Comparison of ENCODE assay signal across 25 cellular contexts in the genomic region with DNA sequence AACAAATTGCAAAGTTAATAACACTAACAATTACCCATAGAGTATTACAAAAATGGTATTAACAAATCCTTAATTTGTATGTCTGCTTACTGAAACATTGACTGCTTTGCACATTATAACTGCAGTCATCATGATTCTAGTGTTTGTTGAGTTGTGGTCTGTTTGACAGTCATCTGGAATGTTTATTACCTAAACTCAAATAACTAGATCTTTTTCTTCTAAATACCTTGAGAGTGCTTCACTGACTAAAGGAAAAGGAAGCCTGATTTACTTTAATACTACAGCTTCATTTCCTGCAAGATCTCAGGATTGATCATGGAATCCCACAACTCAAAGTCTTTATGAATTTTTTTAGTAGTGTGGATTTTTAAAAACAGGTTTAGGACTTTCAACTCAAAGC.
A peak's percentile ranks its signal among the peaks of the same experiment; 100 is the strongest.
DNase-seq lines count a peak whose midpoint lies in the region; FAIRE-seq and TF ChIP-seq lines count a peak whose summit lies in the region.
"Had no signal": no experiment of that assay in that cellular context is flagged by ENCODE, and none has a peak within 500 bp of the region (broad histone marks: within the 10 kb centered on the region; RNA-seq: fewer than 3 reads in every experiment).

No MANE protein-coding gene starts in this region.

- H3K27ac ChIP-seq in endothelial cell of umbilical vein (ENCODE audit: insufficient read depth, low read depth, low read length), result no peak overlapping the region
- peak overlapping the region; percentile 42 for H3K27ac ChIP-seq in mesodermal cell (ENCODE audit: low read depth, low read length, severe bottlenecking)
- H3K27ac ChIP-seq in H9 (ENCODE audit: insufficient read length, low read depth, low read length), result no peak overlapping the region
- H3K27ac ChIP-seq: esophagus squamous epithelium, parathyroid adenoma, SJSA1 had no signal

- H2BK12ac ChIP-seq in H9 (ENCODE audit: insufficient read length, low read depth, low read length), result no peak overlapping the region

- no peak overlapping the region for H3K9ac ChIP-seq in endothelial cell of umbilical vein (replicated peaks; ENCODE audit: extremely low read depth, insufficient read depth, low read length)
- no peak overlapping the region for H3K9ac ChIP-seq in H9 (ENCODE audit: extremely low read depth, insufficient read length, low read length)
- H3K9ac ChIP-seq: parathyroid adenoma had no signal

- H2BK20ac ChIP-seq in H9 (ENCODE audit: low read depth, low read length, poor library complexity, severe bottlenecking), result no peak overlapping the region

- H3K4me2 ChIP-seq in endothelial cell of umbilical vein (ENCODE audit: insufficient read depth, low read length) (no peak overlapping the region), H9 (ENCODE audit: insufficient read depth, insufficient read length, low read length) (no peak overlapping the region)

- H3K4ac ChIP-seq in H9 (ENCODE audit: low read depth, low read length), result no peak overlapping the region

- H3K79me1 ChIP-seq in H9 (ENCODE audit: insufficient read depth, low read depth, low read length, poor library complexity, severe bottlenecking), result peaks cover 1% of the 10 kb centered on the region

- H4K20me1 ChIP-seq in endothelial cell of umbilical vein (replicated peaks; ENCODE audit: control insufficient read depth, extremely low read depth, insufficient read depth, low read length) (no peaks in the 10 kb centered on the region), H9 (ENCODE audit: control insufficient read depth, insufficient read depth, insufficient read length) (no peaks in the 10 kb centered on the region)

- no peak for TF ChIP-seq POLR2A in endothelial cell of umbilical vein (IDR thresholded peaks at IDR 0.05; ENCODE audit: low read depth, low read length)

- H3T11ph ChIP-seq in H9 (ENCODE audit: low read length), result no peak overlapping the region

- no peak overlapping the region for H2AK5ac ChIP-seq in H9 (ENCODE audit: insufficient read length, low read length)

- no TSS peak for BruUV-seq in endothelial cell of umbilical vein (replicated peaks; lab: Mats Ljungman, UMichigan)

- intact Hi-C loops in endothelial cell of umbilical vein (cut with micrococcal nuclease), result no loop called here

- H3K4me1 ChIP-seq in endothelial cell of umbilical vein (ENCODE audit: control insufficient read depth, extremely low read depth, insufficient read depth, low read length), result no peaks in the 10 kb centered on the region
- peaks cover 7% of the 10 kb centered on the region for H3K4me1 ChIP-seq in mesodermal cell (ENCODE audit: control insufficient read depth, insufficient read depth, low read length, poor library complexity, severe bottlenecking)
- no peaks in the 10 kb centered on the region for H3K4me1 ChIP-seq in H9 (ENCODE audit: insufficient read depth, low read length)
- H3K4me1 ChIP-seq: esophagus squamous epithelium, parathyroid adenoma had no signal

- H3K36me3 Mint-ChIP-seq in H9 (ENCODE audit: insufficient read depth in 1 of 3, low read depth in 3 of 3) (no peaks in the 10 kb centered on the region; a peak in 1 of 7 replicates), mesothelial cell of epicardium (no peaks in the 10 kb centered on the region)
- H3K36me3 Mint-ChIP-seq: CD8-positive, alpha-beta memory T cell had no signal

- H3K9me3 Mint-ChIP-seq in H9 (peaks cover 1 to 2% of the 10 kb centered on the region in 2 experiments; a peak in 2 of 5 replicates), mesothelial cell of epicardium (peaks cover 3% of the 10 kb centered on the region)

- H3K4me3 Mint-ChIP-seq in H9, result no peak overlapping the region
- H3K4me3 Mint-ChIP-seq in mesothelial cell of epicardium, result no peak overlapping the region
- H3K4me3 Mint-ChIP-seq: activated T-cell treated with anti-CD3 and anti-CD28 coated beads, Interleukin-2, amount 50 U/mL, for 72 hours; CD8-positive, alpha-beta memory T cell; endodermal cell had no signal

- H3K9me1 ChIP-seq in endothelial cell of umbilical vein (replicated peaks; ENCODE audit: control insufficient read depth, extremely low read depth, insufficient read depth, low read length), result no peaks in the 10 kb centered on the region

- no peak overlapping the region for H4K5ac ChIP-seq in H9 (ENCODE audit: insufficient read length, low read depth, low read length)

- H3K23me2 ChIP-seq in H9 (ENCODE audit: insufficient read length, low read depth, low read length, poor library complexity, severe bottlenecking), result no peaks in the 10 kb centered on the region

- DNase-seq in DMS114 treated with DMSO at 0.1 percent for 48 hours (lab: John Stamatoyannopoulos, UW; ENCODE audit: unreplicated experiment) (peak; percentile 18), RCC 7860 (ENCODE audit: low spot score) (no peak), endothelial cell of umbilical vein (ENCODE audit: low read depth, low spot score) (peak; percentile 21), H9 (no peak), NCI-H524 (lab: John Stamatoyannopoulos, UW) (no peak), mesothelial cell of epicardium (ENCODE audit: low spot score in 2 of 2, unreplicated experiment in 2 of 2) (no peak)
- DNase-seq: ACHN; activated T-cell treated with anti-CD3 and anti-CD28 coated beads, Interleukin-2, amount 50 U/mL, for 72 hours; CD8-positive, alpha-beta memory T cell; dermis blood vessel endothelial cell; DMS153; endodermal cell; esophagus squamous epithelium; HCEC 1CT; left cardiac atrium; NCI-H1092; NCI-H1694; RPMI8226; stimulated activated naive CD4-positive, alpha-beta T cell treated with Interleukin-2 at 50 U/mL for 16 hours had no signal

- TF ChIP-seq CTCF in endothelial cell of umbilical vein (IDR thresholded peaks at IDR 0.05; ENCODE audit: extremely low read depth in 1 of 2, insufficient read depth in 1 of 2, low read depth in 1 of 2, low read length in 2 of 2), result no peak
- no peak for TF ChIP-seq CTCF in H9 (conservative IDR thresholded peaks at IDR 0.05)
- TF ChIP-seq CTCF in mesothelial cell of epicardium (IDR thresholded peaks at IDR 0.05; ENCODE audit: unreplicated experiment), result no peak

- H2BK5ac ChIP-seq in H9 (ENCODE audit: insufficient read length, low read length), result no peak overlapping the region

- H3K9me3 ChIP-seq in endothelial cell of umbilical vein (replicated peaks; ENCODE audit: control insufficient read depth, insufficient read depth, low read length) (no peaks in the 10 kb centered on the region), mesodermal cell (ENCODE audit: control insufficient read depth, low read length) (no peaks in the 10 kb centered on the region), H9 (ENCODE audit: control insufficient read depth, low read depth, low read length) (no peaks in the 10 kb centered on the region)
- H3K9me3 ChIP-seq: esophagus squamous epithelium, SJSA1 had no signal

- no peak overlapping the region for H4K8ac ChIP-seq in H9 (replicated peaks; ENCODE audit: insufficient read length, low read depth, low read length)

- no peak overlapping the region for H3K14ac ChIP-seq in H9 (ENCODE audit: insufficient read depth, low read length)

- H3K18ac ChIP-seq in H9 (ENCODE audit: insufficient read length, low read depth, low read length), result no peak overlapping the region

- no peak overlapping the region for H3K23ac ChIP-seq in H9 (ENCODE audit: insufficient read length, low read depth, low read length)

- H3K56ac ChIP-seq in H9 (ENCODE audit: insufficient read length, low read depth, low read length), result no peak overlapping the region

- H3K27ac Mint-ChIP-seq in H9, result no peak overlapping the region; a peak in 1 of 7 replicates
- H3K27ac Mint-ChIP-seq in mesothelial cell of epicardium, result no peak overlapping the region
- H3K27ac Mint-ChIP-seq: activated T-cell treated with anti-CD3 and anti-CD28 coated beads, Interleukin-2, amount 50 U/mL, for 72 hours; CD8-positive, alpha-beta memory T cell had no signal

- H2AFZ ChIP-seq in endothelial cell of umbilical vein (ENCODE audit: low read depth, low read length) (no peak overlapping the region), H9 (ENCODE audit: low read length) (no peak overlapping the region)
- H2AFZ ChIP-seq: parathyroid adenoma had no signal

- H3K36me3 ChIP-seq in endothelial cell of umbilical vein (ENCODE audit: control insufficient read depth in 2 of 2, extremely low read depth in 1 of 2, insufficient read depth in 2 of 2, low read length in 2 of 2), result no peaks in the 10 kb centered on the region
- H3K36me3 ChIP-seq in mesodermal cell (ENCODE audit: control insufficient read depth, insufficient read depth, low read length), result no peaks in the 10 kb centered on the region
- H3K36me3 ChIP-seq: esophagus squamous epithelium, SJSA1 had no signal

- H3K27me3 ChIP-seq in endothelial cell of umbilical vein (ENCODE audit: control insufficient read depth in 2 of 2, insufficient read depth in 2 of 2, low read length in 2 of 2) (no peaks in the 10 kb centered on the region), H9 (ENCODE audit: insufficient read depth, low read length) (no peaks in the 10 kb centered on the region)
- H3K27me3 ChIP-seq: esophagus squamous epithelium, SJSA1 had no signal

- H2BK120ac ChIP-seq in H9 (ENCODE audit: low read depth, low read length, poor library complexity, severe bottlenecking), result no peak overlapping the region

- no peak overlapping the region for H4K91ac ChIP-seq in H9 (ENCODE audit: insufficient read length, low read depth, low read length)

- H3K79me2 ChIP-seq in endothelial cell of umbilical vein (ENCODE audit: control insufficient read depth, insufficient read depth, low read length) (no peaks in the 10 kb centered on the region), H9 (ENCODE audit: insufficient read depth, low read length) (no peaks in the 10 kb centered on the region)
- H3K79me2 ChIP-seq: parathyroid adenoma had no signal

- FAIRE-seq in RCC 7860 (lab: Jason Lieb, UNC) (peak; percentile 24), endothelial cell of umbilical vein (lab: Jason Lieb, UNC) (no peak)
- FAIRE-seq: frontal cortex, G401.6 had no signal

- H2BK15ac ChIP-seq in H9 (ENCODE audit: low read depth, low read length), result no peak overlapping the region

- H3K4me3 ChIP-seq in endothelial cell of umbilical vein (replicated peaks in 1 of 3; ENCODE audit: insufficient read depth in 1 of 3, low read depth in 1 of 3, low read length in 3 of 3), result no peak overlapping the region
- no peak overlapping the region for H3K4me3 ChIP-seq in mesodermal cell (ENCODE audit: extremely low read depth, insufficient read depth, low read length, poor library complexity, severe bottlenecking)
- H3K4me3 ChIP-seq: esophagus squamous epithelium, SJSA1, skin epidermis had no signal

- H3K4me1 Mint-ChIP-seq in H9 (peaks cover 5 to 7% of the 10 kb centered on the region in 2 experiments), mesothelial cell of epicardium (peaks cover 23% of the 10 kb centered on the region)
- H3K4me1 Mint-ChIP-seq: CD8-positive, alpha-beta memory T cell had no signal

- dilution Hi-C loops in endothelial cell of umbilical vein (cut with MboI; ENCODE audit: extremely low pct_ligation_motif_present, low sequenced_read_pairs), result no loop called here

- H3K27me3 Mint-ChIP-seq in H9 (ENCODE audit: low read depth), result no peaks in the 10 kb centered on the region
- H3K27me3 Mint-ChIP-seq in mesothelial cell of epicardium (ENCODE audit: low read depth), result no peaks in the 10 kb centered on the region

- POLR2A ChIA-PET in endothelial cell of umbilical vein (lab: Charles Lee), result no interaction called here

- CTCF ChIA-PET in endothelial cell of umbilical vein (lab: Charles Lee), result interaction anchor here (1.0 to 1.7 kb wide), 3 partner anchors 9 to 408 kb away, joined by 3 to 4 read pairs (median 3); no protein-coding TSS in a partner anchor

Comparison
In these comparisons a context has a peak if more than half of its experiments do, and no peak if none do; other contexts are left out.
1. DNase-seq: peak in DMS114 treated with DMSO at 0.1 percent for 48 hours (single experiment) and endothelial cell of umbilical vein (single experiment); none in RCC 7860 (single experiment), H9 (single experiment), NCI-H524 (0 of 2) and mesothelial cell of epicardium (0 of 2).